Comparison of ENCODE assay signal across 8 cellular contexts in the genomic region with DNA sequence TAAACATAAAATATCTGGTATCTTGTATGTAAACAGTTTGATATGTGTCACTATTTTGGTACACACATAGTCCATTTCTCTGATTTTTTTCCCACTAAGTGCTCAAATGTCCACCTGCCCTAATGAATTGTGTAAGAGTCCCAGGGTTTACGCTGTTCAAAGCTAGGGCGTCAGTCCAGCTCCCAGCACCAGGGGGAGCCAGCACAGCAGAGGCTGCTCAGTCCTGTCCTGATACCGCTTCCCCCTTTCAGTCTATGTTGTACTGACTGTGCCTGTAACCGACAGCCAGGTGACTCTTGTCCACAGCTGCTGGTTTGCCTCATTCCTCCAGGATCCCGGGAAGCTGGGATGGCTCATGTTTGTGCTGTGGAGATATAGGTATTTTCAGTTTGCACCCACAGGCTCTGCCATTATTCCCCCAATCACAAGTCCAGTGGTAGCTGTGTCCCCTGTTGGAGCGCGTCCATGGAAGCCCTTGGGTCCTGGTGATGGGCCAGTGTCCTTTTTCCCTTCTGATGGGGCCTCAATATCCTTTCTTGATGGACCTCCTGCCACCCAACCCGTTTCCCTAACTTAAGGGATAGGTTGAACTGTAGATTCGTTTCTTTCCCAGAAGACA.
A peak's percentile ranks its signal among the peaks of the same experiment; 100 is the strongest.
DNase-seq lines count a peak whose midpoint lies in the region; ATAC-seq and TF ChIP-seq lines count a peak whose summit lies in the region.

No MANE protein-coding gene starts in this region.

- H3K36me3 ChIP-seq in colonic mucosa: no peaks in the 10 kb centered on the region
- H3K36me3 ChIP-seq in mesenchymal stem cell (ENCODE audit: control insufficient read depth in 1 of 2, insufficient read depth in 2 of 2, low read depth in 1 of 2, low read length in 2 of 2): no peaks in the 10 kb centered on the region
- H3K36me3 ChIP-seq in stomach: no peaks in the 10 kb centered on the region

- peak; percentile 93 for ATAC-seq in HG02840 (IDR thresholded peaks at IDR 0.05; ENCODE audit: low FRiP score, unreplicated experiment)

- H2BK15ac ChIP-seq in mesenchymal stem cell (ENCODE audit: low read depth, poor library complexity, severe bottlenecking): no peak overlapping the region

- H2AFZ ChIP-seq in mesenchymal stem cell (ENCODE audit: low read depth, low read length): no peak overlapping the region

- no peak overlapping the region for H3K23ac ChIP-seq in mesenchymal stem cell (ENCODE audit: low read length in 2 of 2)

- H3K27ac ChIP-seq in colonic mucosa (no peak overlapping the region), mesenchymal stem cell (ENCODE audit: low read length, poor library complexity, severe bottlenecking) (no peak overlapping the region), stomach (no peak overlapping the region)

- H3K14ac ChIP-seq in mesenchymal stem cell (ENCODE audit: low read length in 2 of 2): no peak overlapping the region

- no peak overlapping the region for H2AK5ac ChIP-seq in mesenchymal stem cell (ENCODE audit: low read length, severe bottlenecking)

- 53% methylated on average over 9 of the region's 9 CpGs for WGBS in mesenchymal stem cell
- 48 to 60% (median 49%) methylated on average over 9 of the region's 9 CpGs for WGBS in stomach, 5 donors

- H3K27me3 ChIP-seq in colonic mucosa (no peaks in the 10 kb centered on the region), mesenchymal stem cell (ENCODE audit: control insufficient read depth in 1 of 2, insufficient read depth in 1 of 2, low read length in 2 of 2) (no peaks in the 10 kb centered on the region), stomach (no peaks in the 10 kb centered on the region)

- H3K4ac ChIP-seq in mesenchymal stem cell (ENCODE audit: low read depth in 1 of 2, low read length in 2 of 2): no peak overlapping the region

- peak; percentile 66 for TF ChIP-seq CTCF in colonic mucosa (IDR thresholded peaks at IDR 0.05)
- peak in 5 of 7 experiments; percentile 32 to 60 (median 56) for TF ChIP-seq CTCF in stomach (IDR thresholded peaks at IDR 0.05)

- H2BK5ac ChIP-seq in mesenchymal stem cell (ENCODE audit: low read depth, low read length, poor library complexity, severe bottlenecking): no peak overlapping the region

- H3K4me3 ChIP-seq in colonic mucosa (no peak overlapping the region), mesenchymal stem cell (ENCODE audit: insufficient read depth in 1 of 2, low read depth in 1 of 2, low read length in 2 of 2) (no peak overlapping the region), stomach (no peak overlapping the region)

- H2BK120ac ChIP-seq in mesenchymal stem cell (ENCODE audit: low read depth, low read length): no peak overlapping the region

- H3K4me1 ChIP-seq in colonic mucosa (no peaks in the 10 kb centered on the region), mesenchymal stem cell (ENCODE audit: control insufficient read depth, insufficient read depth, low read depth, low read length) (peaks cover 3% of the 10 kb centered on the region), stomach (no peaks in the 10 kb centered on the region)

- H3K79me1 ChIP-seq in mesenchymal stem cell (replicated peaks; ENCODE audit: low read length, poor library complexity, severe bottlenecking): no peaks in the 10 kb centered on the region

- H3K9ac ChIP-seq in colonic mucosa (ENCODE audit: low read depth in 2 of 2, low read length in 2 of 2) (no peak overlapping the region), mesenchymal stem cell (ENCODE audit: low read length) (no peak overlapping the region)

- no peak for TF ChIP-seq POLR2A in stomach (IDR thresholded peaks at IDR 0.05)

- no peak for TF ChIP-seq EP300 in stomach (IDR thresholded peaks at IDR 0.05)

- intact Hi-C loops in colonic mucosa (cut with DNase I): loop anchor here (10.0 kb wide), 1 partner anchor 256 kb away; no protein-coding TSS in a partner anchor
- intact Hi-C loops in stomach (cut with DNase I; ENCODE audit: low total_unique reads): no loop called here

- no peak overlapping the region for H4K8ac ChIP-seq in mesenchymal stem cell (ENCODE audit: low read length)

- no peak overlapping the region for H4K91ac ChIP-seq in mesenchymal stem cell (ENCODE audit: low read length)

- no peak overlapping the region for H3K4me2 ChIP-seq in mesenchymal stem cell (ENCODE audit: low read length, poor library complexity, severe bottlenecking)

- H3K9me3 ChIP-seq in colonic mucosa (no peaks in the 10 kb centered on the region), mesenchymal stem cell (ENCODE audit: control insufficient read depth, low read length) (no peaks in the 10 kb centered on the region), stomach (no peaks in the 10 kb centered on the region)

- DNase-seq in NCI-H446 (lab: John Stamatoyannopoulos, UW): peak; percentile 18 to 30
- no peak for DNase-seq in NCI-H446 treated with DMSO at 0.1 percent for 48 hours (lab: John Stamatoyannopoulos, UW)
- DNase-seq in NCI-H146 (lab: John Stamatoyannopoulos, UW): peak; percentile 84
- DNase-seq in UCSD-AML1 (lab: John Stamatoyannopoulos, UW; ENCODE audit: unreplicated experiment): peak; percentile 56
- peak; percentile 42 for DNase-seq in colonic mucosa
- peak; percentile 38 for DNase-seq in mesenchymal stem cell
- DNase-seq in stomach: peak; percentile 68

- no peak overlapping the region for H3K18ac ChIP-seq in mesenchymal stem cell (ENCODE audit: low read depth in 1 of 2, low read length in 2 of 2)

- H2BK12ac ChIP-seq in mesenchymal stem cell (ENCODE audit: low read length in 2 of 2): no peak overlapping the region
